ENCODE assay signal across 1 cellular context in genomic region chr11:33893711-33894401, GRCh38.
TF ChIP-seq lines count a peak whose summit lies in the region.

No MANE protein-coding gene starts in this region.

TF ChIP-seq in SK-N-SH, 30 proteins besides CTCF, POLR2A, EP300 and RAD21 (continued from another document):
- TF ChIP-seq REST (IDR thresholded peaks at IDR 0.05; ENCODE audit: low read depth, low read length) (no peak), FOXM1 (IDR thresholded peaks at IDR 0.05; ENCODE audit: low read depth) (no peak), TAF1 (IDR thresholded peaks at IDR 0.05; ENCODE audit: borderline replicate concordance, low read depth, low read length) (no peak)
